14 cellular contexts compared by ENCODE assay signal in genomic region chr2:105917688-105918087, GRCh38.
"Had no signal": no experiment of that assay in that cellular context is flagged by ENCODE, and none has a peak within 500 bp of the region (broad histone marks: within the 10 kb centered on the region; RNA-seq: fewer than 3 reads in every experiment).

No MANE protein-coding gene starts in this region.

- DNase-seq: activated CD4-positive, alpha-beta T cell treated with anti-CD3 and anti-CD28 coated beads for 1 hour; activated CD4-positive, alpha-beta T cell treated with anti-CD3 and anti-CD28 coated beads, Interleukin-2, amount 50 U/mL, for 4 hours; erythroblast; gastrocnemius medialis; heart left ventricle; immature natural killer cell; lower lobe of right lung; midbrain; stimulated activated CD4-positive, alpha-beta T cell treated with anti-CD3 and anti-CD28 coated beads, Interleukin-2, amount 100 ng/mL, for 48 hours; stimulated activated naive CD4-positive, alpha-beta T cell; T-helper 1 cell; T1000; transverse colon had no signal

- H3K4me1 Mint-ChIP-seq: immature natural killer cell had no signal

- H3K4me3 ChIP-seq: ascending aorta, gastrocnemius medialis, heart left ventricle, lower lobe of right lung, transverse colon had no signal

- ATAC-seq: gastrocnemius medialis, heart left ventricle, lower lobe of right lung had no signal

- H3K4me3 Mint-ChIP-seq: immature natural killer cell had no signal
